12 cellular contexts compared by ENCODE assay signal in genomic region chr3:52830535-52831258, GRCh38. TPM values are rescaled to one million over a fixed set of nuclear protein-coding genes. Genes with fewer than 3 reads are reported as not detected.
DNase-seq lines count a peak whose midpoint lies in the region; ATAC-seq and TF ChIP-seq lines count a peak whose summit lies in the region.
"Had no signal": no experiment of that assay in that cellular context is flagged by ENCODE, and none has a peak within 500 bp of the region (broad histone marks: within the 10 kb centered on the region; RNA-seq: fewer than 3 reads in every experiment).

ITIH4 (minus strand) TSS chr3:52830672; CDS start chr3:52830642, 30 bp downstream.

- no peak within 1 kb of the TSS for H2AFZ ChIP-seq in mesenchymal stem cell (ENCODE audit: low read depth, low read length)

- H3K79me1 ChIP-seq in mesenchymal stem cell (replicated peaks; ENCODE audit: low read length, poor library complexity, severe bottlenecking) = no peaks in the 10 kb centered on the region

- TF ChIP-seq CTCF in ascending aorta (IDR thresholded peaks at IDR 0.05) = no peak
- TF ChIP-seq CTCF in upper lobe of left lung (IDR thresholded peaks at IDR 0.05) = no peak

- ATAC-seq in activated naive CD8-positive, alpha-beta T cell treated with anti-CD3 and anti-CD28 coated beads, Interleukin-2, amount 10 ng/mL, durations not matched to agents 7 days and 5 days (ENCODE audit: low read depth) = no peak
- ATAC-seq in activated naive CD8-positive, alpha-beta T cell treated with anti-CD3 and anti-CD28 coated beads, Interleukin-2, amount 50 U/mL, for 24 hours = no peak
- ATAC-seq in upper lobe of left lung (ENCODE audit: low FRiP score in 2 of 2) = no peak
- no peak for ATAC-seq in GM19328 (IDR thresholded peaks at IDR 0.05; ENCODE audit: unreplicated experiment)

- H3K9me3 Mint-ChIP-seq in activated naive CD8-positive, alpha-beta T cell treated with anti-CD3 and anti-CD28 coated beads, Interleukin-2, amount 10 ng/mL, durations not matched to agents 7 days and 5 days = no peaks in the 10 kb centered on the region
- no peaks in the 10 kb centered on the region for H3K9me3 Mint-ChIP-seq in activated naive CD8-positive, alpha-beta T cell treated with anti-CD3 and anti-CD28 coated beads, Interleukin-2, amount 50 U/mL, for 24 hours
- H3K9me3 Mint-ChIP-seq: dendritic cell treated with granulocyte-macrophage colony-stimulating factor and Interleukin-4, amounts not matched to agents 40 ng/mL and 50 ng/mL, for 4 days had no signal

- peak within 1 kb of the TSS; percentile 10 for H3K27ac Mint-ChIP-seq in activated naive CD8-positive, alpha-beta T cell treated with anti-CD3 and anti-CD28 coated beads, Interleukin-2, amount 10 ng/mL, durations not matched to agents 7 days and 5 days
- H3K27ac Mint-ChIP-seq in activated naive CD8-positive, alpha-beta T cell treated with anti-CD3 and anti-CD28 coated beads, Interleukin-2, amount 50 U/mL, for 24 hours = no peak within 1 kb of the TSS
- H3K27ac Mint-ChIP-seq: dendritic cell treated with granulocyte-macrophage colony-stimulating factor and Interleukin-4, amounts not matched to agents 40 ng/mL and 50 ng/mL, for 4 days had no signal

- no peaks in the 10 kb centered on the region for H3K27me3 Mint-ChIP-seq in activated naive CD8-positive, alpha-beta T cell treated with anti-CD3 and anti-CD28 coated beads, Interleukin-2, amount 10 ng/mL, durations not matched to agents 7 days and 5 days
- H3K27me3 Mint-ChIP-seq in activated naive CD8-positive, alpha-beta T cell treated with anti-CD3 and anti-CD28 coated beads, Interleukin-2, amount 50 U/mL, for 24 hours = no peaks in the 10 kb centered on the region
- H3K27me3 Mint-ChIP-seq: dendritic cell treated with granulocyte-macrophage colony-stimulating factor and Interleukin-4, amounts not matched to agents 40 ng/mL and 50 ng/mL, for 4 days had no signal

- H3K27me3 ChIP-seq in ascending aorta = no peaks in the 10 kb centered on the region
- peaks cover 0 to 16% of the 10 kb centered on the region in 2 experiments for H3K27me3 ChIP-seq in mesenchymal stem cell (ENCODE audit: control insufficient read depth in 1 of 2, insufficient read depth in 1 of 2, low read length in 2 of 2)
- H3K27me3 ChIP-seq in upper lobe of left lung = no peaks in the 10 kb centered on the region

- peak within 1 kb of the TSS in 1 of 2 experiments; percentile 28 for H3K18ac ChIP-seq in mesenchymal stem cell (ENCODE audit: low read depth in 1 of 2, low read length in 2 of 2)

- POLR2A ChIA-PET in activated naive CD8-positive, alpha-beta T cell treated with anti-CD3 and anti-CD28 coated beads, Interleukin-2, amount 10 ng/mL, durations not matched to agents 7 days and 5 days (lab: Charles Lee) = no interaction called here

- no peak for TF ChIP-seq EP300 in upper lobe of left lung (IDR thresholded peaks at IDR 0.05)

- no peak within 1 kb of the TSS for H4K91ac ChIP-seq in mesenchymal stem cell (ENCODE audit: low read length)

- no peaks in the 10 kb centered on the region for H3K9me3 ChIP-seq in ascending aorta
- no peaks in the 10 kb centered on the region for H3K9me3 ChIP-seq in mesenchymal stem cell (ENCODE audit: control insufficient read depth, low read length)
- H3K9me3 ChIP-seq in upper lobe of left lung = no peaks in the 10 kb centered on the region

- peaks cover 0 to 5% of the 10 kb centered on the region in 2 donors for H3K36me3 ChIP-seq in ascending aorta
- H3K36me3 ChIP-seq in mesenchymal stem cell (ENCODE audit: control insufficient read depth in 1 of 2, insufficient read depth in 2 of 2, low read depth in 1 of 2, low read length in 2 of 2) = peaks cover 0 to 13% of the 10 kb centered on the region in 2 experiments
- peaks cover 0 to 4% (median 3%) of the 10 kb centered on the region in 4 donors for H3K36me3 ChIP-seq in upper lobe of left lung
- H3K36me3 ChIP-seq: WERI-Rb-1 had no signal

- no peaks in the 10 kb centered on the region for H3K36me3 Mint-ChIP-seq in activated naive CD8-positive, alpha-beta T cell treated with anti-CD3 and anti-CD28 coated beads, Interleukin-2, amount 10 ng/mL, durations not matched to agents 7 days and 5 days
- no peaks in the 10 kb centered on the region for H3K36me3 Mint-ChIP-seq in activated naive CD8-positive, alpha-beta T cell treated with anti-CD3 and anti-CD28 coated beads, Interleukin-2, amount 50 U/mL, for 24 hours (ENCODE audit: low read depth)

- H3K4me1 Mint-ChIP-seq in activated naive CD8-positive, alpha-beta T cell treated with anti-CD3 and anti-CD28 coated beads, Interleukin-2, amount 10 ng/mL, durations not matched to agents 7 days and 5 days = peaks cover 9% of the 10 kb centered on the region
- no peaks in the 10 kb centered on the region for H3K4me1 Mint-ChIP-seq in activated naive CD8-positive, alpha-beta T cell treated with anti-CD3 and anti-CD28 coated beads, Interleukin-2, amount 50 U/mL, for 24 hours

- H2BK120ac ChIP-seq in mesenchymal stem cell (ENCODE audit: low read depth, low read length) = no peak within 1 kb of the TSS

- no peak within 1 kb of the TSS for H2BK5ac ChIP-seq in mesenchymal stem cell (ENCODE audit: low read depth, low read length, poor library complexity, severe bottlenecking)

- H4K8ac ChIP-seq in mesenchymal stem cell (ENCODE audit: low read length) = no peak within 1 kb of the TSS

- H3K4ac ChIP-seq in mesenchymal stem cell (ENCODE audit: low read depth in 1 of 2, low read length in 2 of 2) = no peak within 1 kb of the TSS

- H3K9ac ChIP-seq in mesenchymal stem cell (ENCODE audit: low read length) = no peak within 1 kb of the TSS

- H3K4me3 ChIP-seq in ascending aorta (no peak within 1 kb of the TSS), mesenchymal stem cell (ENCODE audit: insufficient read depth in 1 of 2, low read depth in 1 of 2, low read length in 2 of 2) (no peak within 1 kb of the TSS), upper lobe of left lung (no peak within 1 kb of the TSS)

- H3K14ac ChIP-seq in mesenchymal stem cell (ENCODE audit: low read length in 2 of 2) = peak within 1 kb of the TSS in 1 of 2 experiments; percentile 80

- no peak within 1 kb of the TSS for H2BK15ac ChIP-seq in mesenchymal stem cell (ENCODE audit: low read depth, poor library complexity, severe bottlenecking)

- H2BK12ac ChIP-seq in mesenchymal stem cell (ENCODE audit: low read length in 2 of 2) = no peak within 1 kb of the TSS

- no peak within 1 kb of the TSS for H3K4me3 Mint-ChIP-seq in activated naive CD8-positive, alpha-beta T cell treated with anti-CD3 and anti-CD28 coated beads, Interleukin-2, amount 10 ng/mL, durations not matched to agents 7 days and 5 days
- no peak within 1 kb of the TSS for H3K4me3 Mint-ChIP-seq in activated naive CD8-positive, alpha-beta T cell treated with anti-CD3 and anti-CD28 coated beads, Interleukin-2, amount 50 U/mL, for 24 hours
- H3K4me3 Mint-ChIP-seq: dendritic cell treated with granulocyte-macrophage colony-stimulating factor and Interleukin-4, amounts not matched to agents 40 ng/mL and 50 ng/mL, for 4 days had no signal

- no peak within 1 kb of the TSS for H3K23ac ChIP-seq in mesenchymal stem cell (ENCODE audit: low read length in 2 of 2)

- WGBS in mesenchymal stem cell = 83% methylated on average over 15 of the region's 16 CpGs
- WGBS in upper lobe of left lung, 2 donors = 78 to 85% methylated on average over 16 of the region's 16 CpGs

- peak within 1 kb of the TSS; percentile 20 for H2AK5ac ChIP-seq in mesenchymal stem cell (ENCODE audit: low read length, severe bottlenecking)

- intact Hi-C loops in ascending aorta (cut with DNase I) = loop anchor here (5.0 kb wide), 1 partner anchor 58 kb away; the partner anchor contains the start of gene NEK4

- TF ChIP-seq POLR2A in upper lobe of left lung (IDR thresholded peaks at IDR 0.05) = no peak

- H3K27ac ChIP-seq in ascending aorta = peak within 1 kb of the TSS; percentile 81 to 95
- no peak within 1 kb of the TSS for H3K27ac ChIP-seq in mesenchymal stem cell (ENCODE audit: low read length, poor library complexity, severe bottlenecking)
- H3K27ac ChIP-seq in upper lobe of left lung = peak within 1 kb of the TSS in 1 of 4 donors; percentile 39
- H3K27ac ChIP-seq: WERI-Rb-1 had no signal

- H3K4me2 ChIP-seq in mesenchymal stem cell (ENCODE audit: low read length, poor library complexity, severe bottlenecking) = no peak within 1 kb of the TSS

- H3K4me1 ChIP-seq in ascending aorta (peaks cover 30 to 40% of the 10 kb centered on the region in 2 donors), mesenchymal stem cell (ENCODE audit: control insufficient read depth, insufficient read depth, low read depth, low read length) (peaks cover 52% of the 10 kb centered on the region), upper lobe of left lung (peaks cover 0 to 5% (median 3%) of the 10 kb centered on the region in 4 donors)

- no peak for DNase-seq in activated naive CD8-positive, alpha-beta T cell treated with anti-CD3 and anti-CD28 coated beads, Interleukin-2, amount 10 ng/mL, durations not matched to agents 7 days and 5 days
- DNase-seq in activated naive CD8-positive, alpha-beta T cell treated with anti-CD3 and anti-CD28 coated beads, Interleukin-2, amount 50 U/mL, for 24 hours = no peak
- DNase-seq in ascending aorta (ENCODE audit: low spot score in 2 of 2) = peak in 1 of 2 donors; percentile 73
- no peak for DNase-seq in mesenchymal stem cell
- no peak for DNase-seq in upper lobe of left lung
- no peak for DNase-seq in stimulated activated CD4-positive, alpha-beta T cell treated with anti-CD3 and anti-CD28 coated beads, Interleukin-15, amount 100 ng/mL, for 24 hours
- no peak for DNase-seq in hippocampal formation (lab: John Stamatoyannopoulos, UW)
- DNase-seq: activated gamma-delta T cell, NCI-H2107 had no signal

RNA-seq across cellular contexts. Expression of gene ITIH4, which starts in this region (rescaled TPM):
- total RNA-seq in activated naive CD8-positive, alpha-beta T cell treated with anti-CD3 and anti-CD28 coated beads, Interleukin-2, amount 10 ng/mL, durations not matched to agents 7 days and 5 days = 10 to 100 TPM; 29.2 to 30.7 TPM
- total RNA-seq in ascending aorta (9.8 TPM), upper lobe of left lung (100 to 1,000 TPM in 1 of 6 donors, 10 to 100 TPM in 4, 1 to 10 TPM in 1; 9.9 to 102 (median 21.8) TPM)
- 0.80 TPM for polyA plus RNA-seq in mesenchymal stem cell (2013, experiment 1 of 2)
- 0.93 TPM for polyA plus RNA-seq in mesenchymal stem cell (2013, experiment 2 of 2)
